ENCODE assay signal across 18 cellular contexts in genomic region chr3:196489747-196490146, GRCh38. TPM values are rescaled to one million over a fixed set of nuclear protein-coding genes. Genes with fewer than 3 reads are reported as not detected.
DNase-seq lines count a peak whose midpoint lies in the region; ATAC-seq and TF ChIP-seq lines count a peak whose summit lies in the region.
"Had no signal": no experiment of that assay in that cellular context is flagged by ENCODE, and none has a peak within 500 bp of the region (broad histone marks: within the 10 kb centered on the region; RNA-seq: fewer than 3 reads in every experiment).

No MANE protein-coding gene starts in this region.

- POLR2A ChIA-PET in MCF 10A (lab: Yijun Ruan, JAX) = interaction anchor here (1.0 to 1.1 kb wide), 2 partner anchors 11 to 112 kb away, joined by 4 read pairs; no protein-coding TSS in a partner anchor

- ATAC-seq in effector memory CD8-positive, alpha-beta T cell (replicated peaks) = no peak
- ATAC-seq in gastrocnemius medialis = no peak
- ATAC-seq: Panc1 had no signal

- BruUV-seq in MCF 10A (replicated peaks; lab: Mats Ljungman, UMichigan) = no TSS peak

- DNase-seq in MCF 10A (ENCODE audit: unreplicated experiment) (no peak), breast epithelium (ENCODE audit: low spot score in 2 of 2) (no peak), mesothelial cell of epicardium (ENCODE audit: low spot score in 2 of 2, unreplicated experiment in 2 of 2) (no peak), esophagus squamous epithelium (lab: John Stamatoyannopoulos, UW) (no peak), DMS53 treated with DMSO at 0.1 percent for 48 hours (lab: John Stamatoyannopoulos, UW; ENCODE audit: unreplicated experiment) (no peak), gastrocnemius medialis (no peak)
- DNase-seq in effector memory CD8-positive, alpha-beta T cell = no peak
- DNase-seq: BE2C; CD4-positive, CD25-positive, alpha-beta regulatory T cell; COR-L47; DMS 273 treated with DMSO at 0.1 percent for 48 hours; Kasumi-1; NCI-H1105 treated with DMSO at 0.1 percent for 48 hours; NCI-H1694 had no signal

- no peaks in the 10 kb centered on the region for H3K36me3 ChIP-seq in breast epithelium
- H3K36me3 ChIP-seq in esophagus squamous epithelium = peaks cover 0 to 47% (median 18%) of the 10 kb centered on the region in 3 donors
- peaks cover 0 to 29% of the 10 kb centered on the region in 2 donors for H3K36me3 ChIP-seq in gastrocnemius medialis

- H3K4me1 ChIP-seq in breast epithelium = no peaks in the 10 kb centered on the region
- H3K4me1 ChIP-seq in esophagus squamous epithelium = peaks cover 0 to 13% (median 0%) of the 10 kb centered on the region in 3 donors
- peaks cover 0 to 6% of the 10 kb centered on the region in 2 donors for H3K4me1 ChIP-seq in gastrocnemius medialis
- H3K4me1 ChIP-seq: BE2C had no signal

- H3K27me3 Mint-ChIP-seq in MCF 10A (ENCODE audit: insufficient read depth, unreplicated experiment) (no peaks in the 10 kb centered on the region), mesothelial cell of epicardium (ENCODE audit: low read depth) (no peaks in the 10 kb centered on the region)
- H3K27me3 Mint-ChIP-seq in effector memory CD8-positive, alpha-beta T cell = no peaks in the 10 kb centered on the region
- H3K27me3 Mint-ChIP-seq: CD4-positive, CD25-positive, alpha-beta regulatory T cell had no signal

- H3K36me3 Mint-ChIP-seq in MCF 10A (ENCODE audit: insufficient read depth, unreplicated experiment) = peaks cover 25% of the 10 kb centered on the region
- peaks cover 57% of the 10 kb centered on the region for H3K36me3 Mint-ChIP-seq in effector memory CD8-positive, alpha-beta T cell (ENCODE audit: insufficient read depth)
- peaks cover 17% of the 10 kb centered on the region for H3K36me3 Mint-ChIP-seq in mesothelial cell of epicardium

- H3K9me3 Mint-ChIP-seq in MCF 10A (ENCODE audit: unreplicated experiment) (no peaks in the 10 kb centered on the region), mesothelial cell of epicardium (peaks cover 4% of the 10 kb centered on the region)
- H3K9me3 Mint-ChIP-seq in effector memory CD8-positive, alpha-beta T cell = no peaks in the 10 kb centered on the region
- H3K9me3 Mint-ChIP-seq: CD4-positive, CD25-positive, alpha-beta regulatory T cell had no signal

- H3K27ac Mint-ChIP-seq in MCF 10A (ENCODE audit: low read depth, unreplicated experiment) (peak overlapping the region; percentile 27), mesothelial cell of epicardium (peak overlapping the region; percentile 30)
- peak overlapping the region; percentile 23 to 31 for H3K27ac Mint-ChIP-seq in effector memory CD8-positive, alpha-beta T cell

- CTCF ChIA-PET in MCF 10A (lab: Yijun Ruan, JAX) = no interaction called here

- H3K9me3 ChIP-seq in breast epithelium = no peaks in the 10 kb centered on the region
- no peaks in the 10 kb centered on the region for H3K9me3 ChIP-seq in esophagus squamous epithelium
- no peaks in the 10 kb centered on the region for H3K9me3 ChIP-seq in gastrocnemius medialis
- H3K9me3 ChIP-seq: BE2C, HAP-1 had no signal

- H3K27ac ChIP-seq in breast epithelium = no peak overlapping the region
- no peak overlapping the region for H3K27ac ChIP-seq in esophagus squamous epithelium
- no peak overlapping the region for H3K27ac ChIP-seq in gastrocnemius medialis

- no peak for TF ChIP-seq CTCF in MCF 10A (IDR thresholded peaks at IDR 0.05; ENCODE audit: unreplicated experiment)
- TF ChIP-seq CTCF in breast epithelium (IDR thresholded peaks at IDR 0.05) = no peak
- TF ChIP-seq CTCF in mesothelial cell of epicardium (IDR thresholded peaks at IDR 0.05; ENCODE audit: unreplicated experiment) = no peak
- TF ChIP-seq CTCF in esophagus squamous epithelium (IDR thresholded peaks at IDR 0.05) = no peak
- no peak for TF ChIP-seq CTCF in gastrocnemius medialis (IDR thresholded peaks at IDR 0.05 in 4 of 5, conservative IDR thresholded peaks at IDR 0.05 in 1 of 5)

- no peaks in the 10 kb centered on the region for H3K27me3 ChIP-seq in breast epithelium
- H3K27me3 ChIP-seq in esophagus squamous epithelium = no peaks in the 10 kb centered on the region
- no peaks in the 10 kb centered on the region for H3K27me3 ChIP-seq in gastrocnemius medialis
- H3K27me3 ChIP-seq: BE2C had no signal

- H3K4me3 ChIP-seq in breast epithelium = no peak overlapping the region
- no peak overlapping the region for H3K4me3 ChIP-seq in esophagus squamous epithelium
- no peak overlapping the region for H3K4me3 ChIP-seq in gastrocnemius medialis
- H3K4me3 ChIP-seq: HAP-1 had no signal

- in situ Hi-C loops in gastrocnemius medialis (cut with MboI; ENCODE audit: low sequenced_read_pairs in 4 of 4) = no loop called here

- H3K4me3 Mint-ChIP-seq in MCF 10A (ENCODE audit: unreplicated experiment) (no peak overlapping the region), mesothelial cell of epicardium (no peak overlapping the region)
- no peak overlapping the region for H3K4me3 Mint-ChIP-seq in effector memory CD8-positive, alpha-beta T cell
- H3K4me3 Mint-ChIP-seq: CD4-positive, CD25-positive, alpha-beta regulatory T cell had no signal

- H3K4me1 Mint-ChIP-seq in MCF 10A (ENCODE audit: insufficient read depth, unreplicated experiment) = peaks cover 3% of the 10 kb centered on the region
- peaks cover 15 to 33% of the 10 kb centered on the region in 2 donors for H3K4me1 Mint-ChIP-seq in effector memory CD8-positive, alpha-beta T cell (ENCODE audit: low read depth in 2 of 2)
- no peaks in the 10 kb centered on the region for H3K4me1 Mint-ChIP-seq in mesothelial cell of epicardium

- no peak for TF ChIP-seq POLR2A in breast epithelium (IDR thresholded peaks at IDR 0.05)
- TF ChIP-seq POLR2A in esophagus squamous epithelium (IDR thresholded peaks at IDR 0.05) = no peak
- no peak for TF ChIP-seq POLR2A in gastrocnemius medialis (IDR thresholded peaks at IDR 0.05)

- intact Hi-C loops in MCF 10A (cut with micrococcal nuclease) = no loop called here
- intact Hi-C loops in breast epithelium (cut with DNase I; ENCODE audit: low total_unique reads) = no loop called here
- intact Hi-C loops in esophagus squamous epithelium (cut with DNase I) = no loop called here
- intact Hi-C loops in gastrocnemius medialis (cut with DNase I; ENCODE audit: low total_unique reads) = no loop called here

- 87 to 90% methylated on average over 10 of the region's 10 CpGs for WGBS in esophagus squamous epithelium, 2 donors

RNA-seq across cellular contexts. Expression of gene RNF168, which starts 13.8 kb away (rescaled TPM):
- total RNA-seq in MCF 10A (2022) = 25.0 and 27.0 TPM in 2 replicates
- 10 to 100 TPM; 22.9 to 24.8 (median 24.3) TPM for total RNA-seq in breast epithelium
- 19.5 to 21.3 TPM (median 21.0 TPM) in 3 replicates for total RNA-seq in mesothelial cell of epicardium
- 10 to 100 TPM; 13.0 to 23.8 (median 19.6) TPM for total RNA-seq in esophagus squamous epithelium
- total RNA-seq in gastrocnemius medialis = 10 to 100 TPM in 3 of 4 donors, 1 to 10 TPM in 1; 6.5 to 14.6 (median 11.0) TPM

RNA-seq across cellular contexts. Expression of gene SMCO1, which starts 25.4 kb away (rescaled TPM):
- total RNA-seq in MCF 10A (2022) = not detected in 2 replicates
- total RNA-seq in breast epithelium = not detected
- total RNA-seq in mesothelial cell of epicardium = not detected in 3 replicates
- total RNA-seq in esophagus squamous epithelium = not detected
- 1 to 10 TPM in 3 of 4 donors, under 1 TPM in 1; 0.46 to 2.2 (median 1.5) TPM for total RNA-seq in gastrocnemius medialis
- total RNA-seq: A172; CD4-positive, CD25-positive, alpha-beta regulatory T cell; NCI-H460 had no signal

RNA-seq across cellular contexts. Expression of gene UBXN7, which starts 57.5 kb away (rescaled TPM):
- 64.7 and 71.6 TPM in 2 replicates for total RNA-seq in MCF 10A (2022)
- 10 to 100 TPM; 21.4 to 25.8 (median 21.6) TPM for total RNA-seq in breast epithelium
- 109 to 110 TPM (median 110 TPM) in 3 replicates for total RNA-seq in mesothelial cell of epicardium
- total RNA-seq in esophagus squamous epithelium = 10 to 100 TPM; 10.7 to 18.7 (median 14.1) TPM
- total RNA-seq in gastrocnemius medialis = 1 to 10 TPM; 4.2 to 8.0 (median 5.4) TPM
